ENCODE assay signal across 1 cellular context in genomic region chr16:56457927-56458470, GRCh38.
TF ChIP-seq lines count a peak whose summit lies in the region.

No MANE protein-coding gene starts in this region.

TF ChIP-seq in HepG2, 621 proteins besides CTCF, POLR2A, EP300 and RAD21:
- TF ChIP-seq U2AF2 (IDR thresholded peaks at IDR 0.05; ENCODE audit: low read depth, low read length) (no peak), HOMEZ (CRISPR knock-in tag; IDR thresholded peaks at IDR 0.05; ENCODE audit: low read depth) (no peak), MAZ (IDR thresholded peaks at IDR 0.05; ENCODE audit: borderline replicate concordance, low read depth, low read length) (no peak), MAZ (CRISPR knock-in tag; IDR thresholded peaks at IDR 0.05; ENCODE audit: low read depth) (no peak), SAP130 (CRISPR knock-in tag; IDR thresholded peaks at IDR 0.05; ENCODE audit: low read depth) (no peak), ZXDC (CRISPR knock-in tag; IDR thresholded peaks at IDR 0.05) (no peak), ZNF841 (CRISPR knock-in tag; IDR thresholded peaks at IDR 0.05; ENCODE audit: borderline replicate concordance) (no peak), MAFG (CRISPR knock-in tag; IDR thresholded peaks at IDR 0.05) (no peak), ZMAT5 (CRISPR knock-in tag; IDR thresholded peaks at IDR 0.05; ENCODE audit: borderline replicate concordance, low read depth) (no peak), RFXAP (CRISPR knock-in tag; IDR thresholded peaks at IDR 0.05; ENCODE audit: borderline replicate concordance) (no peak), TFAP4 (IDR thresholded peaks at IDR 0.05; ENCODE audit: borderline replicate concordance, low read depth) (no peak)
TF ChIP-seq in HepG2: peak in this region for 0.
